ENCODE assay signal across 17 cellular contexts in the genomic region with DNA sequence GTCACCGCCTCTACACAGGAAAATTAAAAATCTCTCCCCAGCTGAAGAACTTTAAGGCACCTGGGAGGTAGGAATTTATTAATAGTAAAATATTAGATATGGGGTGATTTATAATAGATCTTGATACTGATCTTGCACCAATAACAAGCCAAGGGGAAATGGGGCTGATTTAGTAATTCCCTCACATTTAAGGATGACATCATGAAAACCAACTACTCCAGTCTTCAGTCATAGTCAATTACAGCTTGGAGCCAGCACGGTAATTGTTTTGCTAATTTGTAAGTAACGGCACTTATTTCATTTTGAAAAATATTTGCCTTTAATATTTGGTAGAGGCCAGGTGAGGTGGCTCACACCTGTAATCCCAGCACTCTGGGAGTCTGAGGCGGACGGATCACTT.
"Had no signal": no experiment of that assay in that cellular context is flagged by ENCODE, and none has a peak within 500 bp of the region (broad histone marks: within the 10 kb centered on the region; RNA-seq: fewer than 3 reads in every experiment).

No MANE protein-coding gene starts in this region.

- FAIRE-seq: small intestine had no signal

- DNase-seq: activated CD4-positive, alpha-beta T cell treated with anti-CD3 and anti-CD28 coated beads, Interleukin-2, amount 50 U/mL, for 1 hour; activated CD4-positive, CD25-positive, alpha-beta regulatory T cell treated with anti-CD3 and anti-CD28 coated beads, Interleukin-2, amount 50 U/mL, for 72 hours; activated effector memory CD4-positive, alpha-beta T cell treated with anti-CD3 and anti-CD28 coated beads, Interleukin-2, amount 50 U/mL, for 16 hours; activated naive CD4-positive, alpha-beta T cell treated with anti-CD3 and anti-CD28 coated beads, Interleukin-2, amount 50 U/mL, for 16 hours; activated T-cell treated with anti-CD3 and anti-CD28 coated beads, Interleukin-2, amount 50 U/mL, for 72 hours; effector CD4-positive, alpha-beta T cell; left ventricle myocardium superior; naive thymus-derived CD4-positive, alpha-beta T cell; small intestine; stimulated activated CD4-positive, alpha-beta T cell treated with anti-CD3 and anti-CD28 coated beads, Interleukin-4, amount 100 ng/mL, for 4 hours; SW 1271; T-helper 2 cell had no signal

- H3K9me3 ChIP-seq: ascending aorta, mucosa of descending colon, thoracic aorta had no signal

- H3K27me3 ChIP-seq: ascending aorta had no signal

- ATAC-seq: activated T-cell treated with anti-CD3 and anti-CD28 coated beads, Interleukin-2, amount 50 U/mL, for 72 hours; left ventricle myocardium superior; mucosa of descending colon; naive thymus-derived CD4-positive, alpha-beta T cell; stimulated activated memory B cell treated with anti-CD40 and anti-IgM and Interleukin-4, amounts not matched to agents 10 μg/mL and 1 μg/mL and 100 μg/mL, for 72 hours had no signal

- H3K36me3 ChIP-seq: thoracic aorta had no signal

- H3K27ac ChIP-seq: ascending aorta, thoracic aorta, VCaP had no signal

- H3K4me3 ChIP-seq: ascending aorta, mucosa of descending colon, thoracic aorta had no signal
